9 cellular contexts compared by ENCODE assay signal in genomic region chr22:16600644-16601436, GRCh38. TPM values are rescaled to one million over a fixed set of nuclear protein-coding genes. Genes with fewer than 3 reads are reported as not detected.
DNase-seq lines count a peak whose midpoint lies in the region; ATAC-seq and TF ChIP-seq lines count a peak whose summit lies in the region.
"Not testable (repeated sequence)": the region's sequence is repeated elsewhere in the genome, so short reads cannot be mapped to it uniquely, and the experiment has no call there.
"Had no signal": no experiment of that assay in that cellular context is flagged by ENCODE, and none has a peak within 500 bp of the region (broad histone marks: within the 10 kb centered on the region; RNA-seq: fewer than 3 reads in every experiment).

No MANE protein-coding gene starts in this region.

- peak in 1 of 2 donors; percentile 7 for TF ChIP-seq POLR2A in gastrocnemius medialis (IDR thresholded peaks at IDR 0.05)
- TF ChIP-seq POLR2A in testis (IDR thresholded peaks at IDR 0.05), result not testable (repeated sequence)

- intact Hi-C loops in mammary epithelial cell (cut with micrococcal nuclease); head of caudate nucleus (cut with DNase I); gastrocnemius medialis (cut with DNase I; ENCODE audit: low total_unique reads); testis (cut with DNase I; ENCODE audit: low total_unique reads): not testable (repeated sequence)

- not testable (repeated sequence) for BruUV-seq in mammary epithelial cell (replicated peaks; lab: Mats Ljungman, UMichigan)

- TF ChIP-seq CTCF in mammary epithelial cell (conservative IDR thresholded peaks at IDR 0.05 in 1 of 2, IDR thresholded peaks at IDR 0.05 in 1 of 2; ENCODE audit: extremely low read depth in 1 of 2, insufficient read depth in 1 of 2, low read depth in 1 of 2, low read length in 2 of 2); gastrocnemius medialis (IDR thresholded peaks at IDR 0.05 in 4 of 5, conservative IDR thresholded peaks at IDR 0.05 in 1 of 5); testis (IDR thresholded peaks at IDR 0.05): not testable (repeated sequence)

- H3K27ac ChIP-seq in mammary epithelial cell (ENCODE audit: insufficient read depth, low read depth, low read length), result not testable (repeated sequence)
- H3K27ac ChIP-seq in gastrocnemius medialis (peak overlapping the region; percentile 78 to 91 (median 82)), testis (peak overlapping the region in 1 of 2 donors; percentile 71)

- not testable (repeated sequence) for H3K9me3 ChIP-seq in mammary epithelial cell (replicated peaks; ENCODE audit: insufficient read depth, low read length); mononuclear cell (ENCODE audit: low read depth, low read length); gastrocnemius medialis; testis

- H3K36me3 ChIP-seq in mammary epithelial cell (ENCODE audit: insufficient read depth, low read length); gastrocnemius medialis; testis (ENCODE audit: low read depth, missing control alignments): not testable (repeated sequence)

- H3K4me2 ChIP-seq in mammary epithelial cell (ENCODE audit: insufficient read depth, low read depth, low read length), result peak overlapping the region; percentile 75

- peak; percentile 67 to 68 for ATAC-seq in gastrocnemius medialis

- H4K20me1 ChIP-seq in mammary epithelial cell (ENCODE audit: insufficient read depth, low read length), result not testable (repeated sequence)

- DNase-seq in C1 segment of cervical spinal cord (lab: John Stamatoyannopoulos, UW) (peak in 13 of 14 donors; percentile 1 to 86 (median 59)), NOMO-1 (lab: John Stamatoyannopoulos, UW; ENCODE audit: unreplicated experiment in 2 of 2) (peak; percentile 22 to 37), activated T-cell treated with anti-CD3 and anti-CD28 coated beads for 24 hours (ENCODE audit: low read depth) (peak; percentile 6), head of caudate nucleus (peak; percentile 58 to 93 (median 81)), gastrocnemius medialis (peak; percentile 58 to 74), testis (peak; percentile 77)
- not testable (repeated sequence) for DNase-seq in mammary epithelial cell

- in situ Hi-C loops in mammary epithelial cell (cut with MboI; ENCODE audit: low sequenced_read_pairs in 2 of 2); gastrocnemius medialis (cut with MboI; ENCODE audit: low sequenced_read_pairs in 4 of 4): not testable (repeated sequence)

- H3K79me2 ChIP-seq in mammary epithelial cell (ENCODE audit: insufficient read depth, low read length), result peaks cover 17% of the 10 kb centered on the region

- H3K4me3 ChIP-seq in mammary epithelial cell (replicated peaks in 1 of 3; ENCODE audit: insufficient read depth in 1 of 3, low read depth in 2 of 3, low read length in 3 of 3) (peak overlapping the region; percentile 27 to 39 (median 36)), mononuclear cell (ENCODE audit: low read length) (peak overlapping the region; percentile 25), gastrocnemius medialis (peak overlapping the region in 3 of 4 donors; percentile 37 to 63 (median 40)), testis (peak overlapping the region; percentile 50 to 56)

- 13% methylated on average over 13 of the region's 71 CpGs for WGBS in mammary epithelial cell (ENCODE audit: low coverage, missing lambda C conversion rate)
- 4 to 6% methylated on average over 23 to 45 of the region's 71 CpGs for WGBS in testis, 2 donors

- CTCF ChIA-PET in mammary epithelial cell (lab: Charles Lee; ENCODE audit: low non-redundant PET), result not testable (repeated sequence)

- H3K9ac ChIP-seq in mammary epithelial cell (ENCODE audit: insufficient read depth, low read length), result peak overlapping the region; percentile 32

- H3K4me1 ChIP-seq in mammary epithelial cell (ENCODE audit: insufficient read depth, low read length); mononuclear cell (ENCODE audit: insufficient read depth, low read length); gastrocnemius medialis; testis: not testable (repeated sequence)

- H2AFZ ChIP-seq in mammary epithelial cell (ENCODE audit: low read depth, low read length), result peak overlapping the region; percentile 64

- not testable (repeated sequence) for H3K27me3 ChIP-seq in mammary epithelial cell (ENCODE audit: insufficient read depth, low read length); testis
- H3K27me3 ChIP-seq in mononuclear cell (ENCODE audit: insufficient read depth, low read length) (peaks cover 44% of the 10 kb centered on the region), gastrocnemius medialis (peaks cover 3 to 27% (median 4%) of the 10 kb centered on the region in 3 donors)

- dilution Hi-C loops in mammary epithelial cell (cut with HindIII; ENCODE audit: low sequenced_read_pairs), result not testable (repeated sequence)

RNA-seq across cellular contexts. Expression of gene CCT8L2, which starts 8.2 kb away (rescaled TPM):
- not detected for total RNA-seq in mammary epithelial cell
- not detected for polyA plus RNA-seq in mammary epithelial cell
- not detected for polyA minus RNA-seq in mammary epithelial cell
- total RNA-seq in mononuclear cell, result not detected
- total RNA-seq in gastrocnemius medialis, result not detected
- 10 to 100 TPM in 1 of 2 donors, 1 to 10 TPM in 1; 7.9 to 12.7 TPM for total RNA-seq in testis
- polyA plus RNA-seq in testis (ENCODE audit: insufficient read depth, low read depth, low replicate concordance), result 39.0 TPM
- polyA plus RNA-seq: BJ had no signal
